In the genomic region with DNA sequence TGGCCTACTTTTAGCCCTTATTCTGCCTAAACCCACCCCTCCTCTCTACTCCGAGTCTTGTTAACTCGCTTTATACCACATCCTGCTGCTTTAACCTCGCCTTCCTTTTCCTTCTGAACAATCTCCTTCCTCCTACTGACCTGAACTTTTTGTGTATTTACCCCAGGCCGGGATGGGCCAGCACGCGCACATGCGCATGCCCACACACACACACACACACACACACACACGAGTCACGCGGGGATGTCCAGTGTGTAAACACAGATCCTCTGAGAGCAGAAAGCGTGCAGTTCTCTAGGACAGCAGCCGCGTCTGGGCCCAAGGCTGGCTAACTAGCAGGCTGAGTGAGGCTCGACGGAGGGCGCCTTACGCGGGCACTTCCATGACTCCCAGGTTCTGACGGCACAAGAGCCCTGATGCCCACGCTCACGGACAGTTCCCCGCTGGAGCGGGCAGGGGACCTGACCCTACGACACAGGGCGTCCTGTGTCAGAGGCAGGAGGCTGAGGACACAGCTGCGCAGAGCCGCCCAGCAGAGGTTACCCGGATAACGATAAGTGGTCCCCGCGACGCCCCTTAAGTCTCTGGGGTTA, we compare ENCODE assay signal across 8 cellular contexts. TPM values are rescaled to one million over a fixed set of nuclear protein-coding genes. Genes with fewer than 3 reads are reported as not detected.
DNase-seq lines count a peak whose midpoint lies in the region; ATAC-seq, FAIRE-seq and TF ChIP-seq lines count a peak whose summit lies in the region.

No MANE protein-coding gene starts in this region.

- H4K20me1 ChIP-seq in Loucy (ENCODE audit: insufficient read depth, low read length, poor library complexity, severe bottlenecking): peaks cover 8% of the 10 kb centered on the region

- DNase-seq in activated CD4-positive, alpha-beta T cell treated with anti-CD3 and anti-CD28 coated beads for 36 hours: peak; percentile 67
- no peak for DNase-seq in activated CD4-positive, alpha-beta T cell treated with anti-CD3 and anti-CD28 coated beads, Interleukin-2, amount 50 U/mL, for 4 hours
- no peak for DNase-seq in ascending aorta (ENCODE audit: low spot score in 2 of 2)
- no peak for DNase-seq in kidney glomerular epithelial cell (lab: John Stamatoyannopoulos, UW)
- no peak for DNase-seq in HTR-8/SVneo (ENCODE audit: insufficient read length, low spot score)
- DNase-seq in HFFc6: no peak

- POLR2A ChIA-PET in activated CD4-positive, alpha-beta T cell treated with anti-CD3 and anti-CD28 coated beads for 36 hours (lab: Charles Lee): interaction anchor here (1.3 kb wide), 1 partner anchor 16 kb away, joined by 3 read pairs; no protein-coding TSS in a partner anchor

- peaks cover 40% of the 10 kb centered on the region for H3K79me2 ChIP-seq in Loucy (ENCODE audit: insufficient read depth, low read length)

- intact Hi-C loops in activated CD4-positive, alpha-beta T cell treated with anti-CD3 and anti-CD28 coated beads for 36 hours (cut with DNase I, micrococcal nuclease): loop anchor here (1.0 to 5.0 kb wide), 7 partner anchors 11 to 80 kb away; no protein-coding TSS in a partner anchor
- intact Hi-C loops in ascending aorta (cut with DNase I): no loop called here

- ATAC-seq in activated CD4-positive, alpha-beta T cell treated with anti-CD3 and anti-CD28 coated beads for 36 hours: peak; percentile 37

- H3K27me3 ChIP-seq in Loucy (ENCODE audit: insufficient read depth, low read length, poor library complexity, severe bottlenecking) (no peaks in the 10 kb centered on the region), ascending aorta (peaks cover 6% of the 10 kb centered on the region), muscle layer of duodenum (ENCODE audit: low read depth, low read length) (peaks cover 6% of the 10 kb centered on the region)

- H3K9me3 ChIP-seq in Loucy (ENCODE audit: insufficient read depth, low read depth, low read length): no peaks in the 10 kb centered on the region
- no peaks in the 10 kb centered on the region for H3K9me3 ChIP-seq in ascending aorta
- H3K9me3 ChIP-seq in muscle layer of duodenum (ENCODE audit: control insufficient read depth in 1 of 2, low read length in 2 of 2): no peaks in the 10 kb centered on the region

- H3K27ac ChIP-seq in ascending aorta (peak overlapping the region; percentile 57 to 63), muscle layer of duodenum (ENCODE audit: low read length) (peak overlapping the region; percentile 43)

- H3K4me3 ChIP-seq in Loucy (ENCODE audit: low read length, poor library complexity, severe bottlenecking) (peak overlapping the region; percentile 82), ascending aorta (peak overlapping the region; percentile 39 to 59), muscle layer of duodenum (ENCODE audit: low read depth in 1 of 2, low read length in 2 of 2) (peak overlapping the region; percentile 46 to 55)

- TF ChIP-seq CTCF in Loucy (conservative IDR thresholded peaks at IDR 0.05; ENCODE audit: low read length) (no peak), ascending aorta (IDR thresholded peaks at IDR 0.05) (no peak), HFFc6 (IDR thresholded peaks at IDR 0.05) (no peak)

- H3K4me3 Mint-ChIP-seq in activated CD4-positive, alpha-beta T cell treated with anti-CD3 and anti-CD28 coated beads for 36 hours: peak overlapping the region; percentile 81
- H3K4me3 Mint-ChIP-seq in HFFc6: no peak overlapping the region

- peak overlapping the region; percentile 74 for H2AFZ ChIP-seq in Loucy (ENCODE audit: low read length)

- H3K4me2 ChIP-seq in Loucy (ENCODE audit: low read depth, low read length, poor library complexity, severe bottlenecking): peak overlapping the region; percentile 80

- peak overlapping the region; percentile 87 for H3K27ac Mint-ChIP-seq in activated CD4-positive, alpha-beta T cell treated with anti-CD3 and anti-CD28 coated beads for 36 hours
- H3K27ac Mint-ChIP-seq in HFFc6: no peak overlapping the region

- H3K4me1 ChIP-seq in Loucy (ENCODE audit: insufficient read depth, low read length, poor library complexity, severe bottlenecking) (peaks cover 51% of the 10 kb centered on the region), ascending aorta (peaks cover 0 to 4% of the 10 kb centered on the region in 2 donors), muscle layer of duodenum (ENCODE audit: control insufficient read depth in 1 of 2, insufficient read depth in 2 of 2, low read length in 2 of 2) (peaks cover 0 to 6% of the 10 kb centered on the region in 2 donors)

- no peaks in the 10 kb centered on the region; the same call in 1 of the 2 replicates for H3F3A ChIP-seq in Loucy (ENCODE audit: low read depth)

- CTCF ChIA-PET in activated CD4-positive, alpha-beta T cell treated with anti-CD3 and anti-CD28 coated beads for 36 hours (lab: Charles Lee): interaction anchor here (0.5 to 2.1 kb wide), 8 partner anchors 12 to 78 kb away, joined by 3 to 6 read pairs (median 4); no protein-coding TSS in a partner anchor

- H3K9ac ChIP-seq in Loucy (ENCODE audit: low read depth, low read length, poor library complexity, severe bottlenecking): peak overlapping the region; percentile 70

- H3K9me2 ChIP-seq in Loucy (replicated peaks; ENCODE audit: low read depth, low read length): no peaks in the 10 kb centered on the region

- no peaks in the 10 kb centered on the region for H3K27me3 Mint-ChIP-seq in activated CD4-positive, alpha-beta T cell treated with anti-CD3 and anti-CD28 coated beads for 36 hours
- peaks cover 2% of the 10 kb centered on the region for H3K27me3 Mint-ChIP-seq in HFFc6 (ENCODE audit: insufficient read depth)

- FAIRE-seq in HTR-8/SVneo (lab: Jason Lieb, UNC): no peak

- peaks cover 53% of the 10 kb centered on the region for H3K4me1 Mint-ChIP-seq in activated CD4-positive, alpha-beta T cell treated with anti-CD3 and anti-CD28 coated beads for 36 hours
- no peaks in the 10 kb centered on the region for H3K4me1 Mint-ChIP-seq in HFFc6 (ENCODE audit: low read depth)

- H3K9me3 Mint-ChIP-seq in activated CD4-positive, alpha-beta T cell treated with anti-CD3 and anti-CD28 coated beads for 36 hours (ENCODE audit: low read depth): peaks cover 13% of the 10 kb centered on the region
- peaks cover 47% of the 10 kb centered on the region for H3K9me3 Mint-ChIP-seq in HFFc6

- H3K36me3 ChIP-seq in Loucy (ENCODE audit: insufficient read depth, low read length) (no peaks in the 10 kb centered on the region), ascending aorta (no peaks in the 10 kb centered on the region), muscle layer of duodenum (ENCODE audit: control insufficient read depth in 1 of 2, insufficient read depth in 2 of 2, low read length in 2 of 2) (no peaks in the 10 kb centered on the region)

- peaks cover 20% of the 10 kb centered on the region for H3K36me3 Mint-ChIP-seq in activated CD4-positive, alpha-beta T cell treated with anti-CD3 and anti-CD28 coated beads for 36 hours (ENCODE audit: low read depth)
- peaks cover 5% of the 10 kb centered on the region for H3K36me3 Mint-ChIP-seq in HFFc6 (ENCODE audit: low read depth)

RNA-seq across cellular contexts. Expression of gene PIK3R5, which starts 0.6 kb away (rescaled TPM):
- total RNA-seq in activated CD4-positive, alpha-beta T cell treated with anti-CD3 and anti-CD28 coated beads for 36 hours: 10 to 100 TPM; 20.4 to 29.2 TPM
- 42.0 TPM for total RNA-seq in ascending aorta
- not detected for total RNA-seq in HFFc6 (2021; fragmentation: NEBNext Ultra II Directional; extraction: Animal tissue kit (Norgen Biotek cat#: 25700))

RNA-seq across cellular contexts. Expression of gene NTN1, which starts 56.4 kb away (rescaled TPM):
- under 1 TPM; 0.60 to 0.71 TPM for total RNA-seq in activated CD4-positive, alpha-beta T cell treated with anti-CD3 and anti-CD28 coated beads for 36 hours
- 29.6 TPM for total RNA-seq in ascending aorta
- total RNA-seq in HFFc6 (2021; fragmentation: NEBNext Ultra II Directional; extraction: Animal tissue kit (Norgen Biotek cat#: 25700)): not detected

Comparison
In these comparisons a context has a peak if more than half of its experiments do, and no peak if none do; other contexts are left out.
1. RNA of gene PIK3R5, which starts 0.6 kb away (total RNA-seq): 42.0 TPM in ascending aorta (single experiment) and 20.4 to 29.2 TPM in activated CD4-positive, alpha-beta T cell treated with anti-CD3 and anti-CD28 coated beads for 36 hours; not detected in HFFc6; every median in the first group is over 10 times any median in the second.
2. RNA of gene NTN1, which starts 56.4 kb away (total RNA-seq): 29.6 TPM in ascending aorta (single experiment); 0.60 to 0.71 TPM in activated CD4-positive, alpha-beta T cell treated with anti-CD3 and anti-CD28 coated beads for 36 hours and not detected in HFFc6; every median in the first group is over 10 times any median in the second.
3. Peak in every context shown above with its lines, with median percentiles within 50 percentile points of each other: H3K4me3 ChIP-seq.